12 cellular contexts compared by ENCODE assay signal in the genomic region with DNA sequence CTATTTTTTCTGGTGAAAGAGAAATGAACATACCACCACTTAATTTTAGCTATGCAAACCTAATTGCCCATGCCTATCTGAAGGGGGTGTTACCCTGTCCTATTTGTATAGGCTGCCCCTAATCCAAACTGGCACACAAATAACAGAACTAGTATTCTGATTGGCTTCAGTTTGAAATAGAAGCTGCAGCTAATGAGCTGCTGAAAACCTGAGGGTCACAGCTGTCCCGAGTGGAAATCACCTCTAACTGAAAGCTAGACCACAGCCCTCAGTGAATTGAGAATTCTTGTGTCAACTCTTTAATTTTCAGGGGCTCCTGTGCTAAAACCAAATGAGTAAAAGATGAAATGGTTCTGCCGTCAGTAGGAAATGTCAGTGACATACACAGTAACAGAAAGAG. TPM values are rescaled to one million over a fixed set of nuclear protein-coding genes. Genes with fewer than 3 reads are reported as not detected.
A peak's percentile ranks its signal among the peaks of the same experiment; 100 is the strongest.
DNase-seq lines count a peak whose midpoint lies in the region; ATAC-seq and TF ChIP-seq lines count a peak whose summit lies in the region.
"Had no signal": no experiment of that assay in that cellular context is flagged by ENCODE, and none has a peak within 500 bp of the region (broad histone marks: within the 10 kb centered on the region; RNA-seq: fewer than 3 reads in every experiment).

No MANE protein-coding gene starts in this region.

- intact Hi-C loops in heart left ventricle (cut with DNase I) (no loop called here), uterus (cut with DNase I; ENCODE audit: low total_unique reads) (no loop called here)

- H3K27me3 ChIP-seq in heart left ventricle: no peaks in the 10 kb centered on the region
- no peaks in the 10 kb centered on the region for H3K27me3 ChIP-seq in uterus
- H3K27me3 ChIP-seq: ovary had no signal

- TF ChIP-seq POLR2A in heart left ventricle (IDR thresholded peaks at IDR 0.05) (no peak), uterus (IDR thresholded peaks at IDR 0.05) (no peak)

- H3K4me1 ChIP-seq in heart left ventricle (peaks cover 0 to 33% (median 2%) of the 10 kb centered on the region in 12 donors), uterus (no peaks in the 10 kb centered on the region)

- H3K27ac ChIP-seq in heart left ventricle (peak overlapping the region in 5 of 12 donors; percentile 2 to 78 (median 73)), uterus (no peak overlapping the region)
- H3K27ac ChIP-seq: ovary had no signal

- no peaks in the 10 kb centered on the region for H3K9me3 ChIP-seq in heart left ventricle
- H3K9me3 ChIP-seq in uterus: no peaks in the 10 kb centered on the region

- 34 to 43% (median 36%) methylated on average over 2 of the region's 2 CpGs for WGBS in heart left ventricle, 4 donors

- in situ Hi-C loops in G401 (cut with HindIII; ENCODE audit: low sequenced_read_pairs): no loop called here

- TF ChIP-seq CTCF in heart left ventricle (IDR thresholded peaks at IDR 0.05) (no peak), uterus (IDR thresholded peaks at IDR 0.05) (no peak)

- H3K36me3 ChIP-seq in heart left ventricle: no peaks in the 10 kb centered on the region
- H3K36me3 ChIP-seq in uterus: no peaks in the 10 kb centered on the region
- H3K36me3 ChIP-seq: ovary had no signal

- no peak overlapping the region for H3K4me3 ChIP-seq in heart left ventricle
- H3K4me3 ChIP-seq in uterus: no peak overlapping the region
- H3K4me3 ChIP-seq: ovary had no signal

- ATAC-seq in GM18861 (IDR thresholded peaks at IDR 0.05; ENCODE audit: unreplicated experiment) (peak; percentile 79), GM21526 (IDR thresholded peaks at IDR 0.05; ENCODE audit: low FRiP score, unreplicated experiment) (peak; percentile 57), HG03135 (IDR thresholded peaks at IDR 0.05; ENCODE audit: unreplicated experiment) (peak; percentile 59), heart left ventricle (peak in 3 of 4 donors; percentile 15 to 33 (median 21))
- ATAC-seq: PC-3 had no signal

- DNase-seq in heart left ventricle: no peak
- DNase-seq in uterus: no peak
- no peak for DNase-seq in HuH-7.5 (ENCODE audit: low spot score)
- no peak for DNase-seq in G401 (ENCODE audit: low spot score)
- no peak for DNase-seq in iPS-NIHi7 (ENCODE audit: extremely low spot score)
- DNase-seq: H9, NCI-H1048, ovary, PC-3 had no signal

RNA-seq across cellular contexts. Expression of a gene that starts 28.7 kb away (rescaled TPM):
- total RNA-seq in heart left ventricle (100 to 1,000 TPM in 8 of 9 donors, 10 to 100 TPM in 1; 58.1 to 258 (median 144) TPM), uterus (10 to 100 TPM in 1 of 4 donors, 1 to 10 TPM in 2, under 1 TPM in 1; 0.29 to 10.2 (median 3.8) TPM)
- polyA plus RNA-seq in heart left ventricle: 10 to 100 TPM; 10.6 to 19.1 TPM
- total RNA-seq in G401 (2014; rRNA removed; shearing (Covaris generic)): 0.20 and 1.2 TPM in 2 replicates

Comparison
In these comparisons a context has a peak if more than half of its experiments do, and no peak if none do; other contexts are left out.
1. ATAC-seq: peak in every context shown above with its lines; median percentile 79 in GM18861; 59 in HG03135; 57 in GM21526; 21 in heart left ventricle.
2. RNA of a gene that starts 28.7 kb away (total RNA-seq): 58.1 to 258 TPM in heart left ventricle; 0.29 to 10.2 TPM in uterus and 0.20 to 1.2 TPM in G401; every median in the first group is over 4 times any median in the second.